In genomic region chr2:239751719-239752355, GRCh38 we compare ENCODE assay signal across 9 cellular contexts.
DNase-seq lines count a peak whose midpoint lies in the region; ATAC-seq and TF ChIP-seq lines count a peak whose summit lies in the region.
"Had no signal": no experiment of that assay in that cellular context is flagged by ENCODE, and none has a peak within 500 bp of the region (broad histone marks: within the 10 kb centered on the region; RNA-seq: fewer than 3 reads in every experiment).

No MANE protein-coding gene starts in this region.

- in situ Hi-C loops in gastrocnemius medialis (cut with MboI; ENCODE audit: low sequenced_read_pairs in 4 of 4) = no loop called here

- no peaks in the 10 kb centered on the region for H3K36me3 Mint-ChIP-seq in activated naive CD8-positive, alpha-beta T cell
- H3K36me3 Mint-ChIP-seq in naive thymus-derived CD8-positive, alpha-beta T cell = no peaks in the 10 kb centered on the region

- H3K27ac ChIP-seq in aorta (ENCODE audit: low read depth in 1 of 2, low read length in 2 of 2) (peak overlapping the region in 1 of 2 donors; percentile 25), gastrocnemius medialis (no peak overlapping the region)

- H3K27me3 ChIP-seq in aorta (ENCODE audit: control insufficient read depth in 1 of 2, insufficient read depth in 2 of 2, low read length in 1 of 2) (no peaks in the 10 kb centered on the region), gastrocnemius medialis (peaks cover 0 to 7% (median 6%) of the 10 kb centered on the region in 3 donors)

- no peaks in the 10 kb centered on the region for H3K4me1 ChIP-seq in aorta (ENCODE audit: control insufficient read depth in 1 of 2, insufficient read depth in 2 of 2, low read length in 2 of 2)
- no peaks in the 10 kb centered on the region for H3K4me1 ChIP-seq in gastrocnemius medialis

- H3K27me3 Mint-ChIP-seq in activated naive CD8-positive, alpha-beta T cell = no peaks in the 10 kb centered on the region
- no peaks in the 10 kb centered on the region for H3K27me3 Mint-ChIP-seq in naive thymus-derived CD8-positive, alpha-beta T cell

- no peak for TF ChIP-seq CTCF in gastrocnemius medialis (IDR thresholded peaks at IDR 0.05 in 4 of 5, conservative IDR thresholded peaks at IDR 0.05 in 1 of 5)

- H3K9me3 ChIP-seq in aorta (ENCODE audit: control insufficient read depth, low read length) (no peaks in the 10 kb centered on the region), gastrocnemius medialis (no peaks in the 10 kb centered on the region)

- H3K4me3 Mint-ChIP-seq in activated naive CD8-positive, alpha-beta T cell = peak overlapping the region; percentile 43
- peak overlapping the region; percentile 36 to 76 (median 66) for H3K4me3 Mint-ChIP-seq in naive thymus-derived CD8-positive, alpha-beta T cell

- no peaks in the 10 kb centered on the region for H3K36me3 ChIP-seq in aorta (ENCODE audit: control insufficient read depth in 1 of 2, insufficient read depth in 2 of 2, low read length in 1 of 2)
- no peaks in the 10 kb centered on the region for H3K36me3 ChIP-seq in gastrocnemius medialis

- DNase-seq in stimulated activated naive CD4-positive, alpha-beta T cell (lab: John Stamatoyannopoulos, UW) = peak in 5 of 6 experiments; percentile 6 to 59 (median 22)
- DNase-seq in stimulated activated naive CD4-positive, alpha-beta T cell treated with Interleukin-2 at 50 U/mL for 16 hours (lab: John Stamatoyannopoulos, UW) = no peak
- DNase-seq in naive thymus-derived CD8-positive, alpha-beta T cell = peak in 9 of 10 donors; percentile 12 to 70 (median 27)
- DNase-seq in aorta = peak; percentile 86 to 89
- DNase-seq in gastrocnemius medialis = no peak
- no peak for DNase-seq in germinal center (ENCODE audit: low spot score)
- DNase-seq in DMS79 treated with DMSO at 0.1 percent for 48 hours (lab: John Stamatoyannopoulos, UW) = no peak
- DNase-seq: NCI-H1930 had no signal

- H3K27ac Mint-ChIP-seq in activated naive CD8-positive, alpha-beta T cell = no peak overlapping the region
- H3K27ac Mint-ChIP-seq in naive thymus-derived CD8-positive, alpha-beta T cell = peak overlapping the region; percentile 20 to 73 (median 54)

- peak; percentile 85 to 95 for ATAC-seq in naive thymus-derived CD8-positive, alpha-beta T cell
- ATAC-seq in aorta (ENCODE audit: low FRiP score) = peak; percentile 50
- no peak for ATAC-seq in gastrocnemius medialis

- intact Hi-C loops in aorta (cut with DNase I) (loop anchor here in 1 of 2 donors (5.0 kb wide), 1 partner anchor 130 kb away; no protein-coding TSS in a partner anchor), gastrocnemius medialis (cut with DNase I; ENCODE audit: low total_unique reads) (no loop called here)

- 3 to 5% methylated on average over 22 to 23 of the region's 23 CpGs for whole genome bisulfite sequencing in aorta, 2 donors

- H3K4me1 Mint-ChIP-seq in activated naive CD8-positive, alpha-beta T cell (ENCODE audit: low read depth) = peaks cover 12% of the 10 kb centered on the region
- peaks cover 17 to 37% (median 26%) of the 10 kb centered on the region in 4 donors for H3K4me1 Mint-ChIP-seq in naive thymus-derived CD8-positive, alpha-beta T cell

- H3K4me3 ChIP-seq in aorta (ENCODE audit: low read length in 2 of 2) (no peak overlapping the region), gastrocnemius medialis (no peak overlapping the region)

- no peaks in the 10 kb centered on the region for H3K9me3 Mint-ChIP-seq in activated naive CD8-positive, alpha-beta T cell (ENCODE audit: low read depth)
- peaks cover 0 to 11% (median 0%) of the 10 kb centered on the region in 9 donors for H3K9me3 Mint-ChIP-seq in naive thymus-derived CD8-positive, alpha-beta T cell

- POLR2A ChIA-PET in naive thymus-derived CD8-positive, alpha-beta T cell (lab: Charles Lee) = interaction anchor here (1.2 kb wide), 1 partner anchor 273 kb away, joined by 3 read pairs; the partner anchor contains the start of gene NDUFA10

- TF ChIP-seq POLR2A in gastrocnemius medialis (IDR thresholded peaks at IDR 0.05) = no peak

Comparison
In these comparisons a context has a peak if more than half of its experiments do, and no peak if none do; other contexts are left out.
1. DNase-seq: peak in stimulated activated naive CD4-positive, alpha-beta T cell (5 of 6), naive thymus-derived CD8-positive, alpha-beta T cell (9 of 10) and aorta (2 of 2); none in stimulated activated naive CD4-positive, alpha-beta T cell treated with Interleukin-2 at 50 U/mL for 16 hours (single experiment), gastrocnemius medialis (0 of 2), germinal center (single experiment) and DMS79 treated with DMSO at 0.1 percent for 48 hours (single experiment).
2. ATAC-seq: peak in naive thymus-derived CD8-positive, alpha-beta T cell (2 of 2) and aorta (single experiment); none in gastrocnemius medialis (0 of 2).